In the genomic region with DNA sequence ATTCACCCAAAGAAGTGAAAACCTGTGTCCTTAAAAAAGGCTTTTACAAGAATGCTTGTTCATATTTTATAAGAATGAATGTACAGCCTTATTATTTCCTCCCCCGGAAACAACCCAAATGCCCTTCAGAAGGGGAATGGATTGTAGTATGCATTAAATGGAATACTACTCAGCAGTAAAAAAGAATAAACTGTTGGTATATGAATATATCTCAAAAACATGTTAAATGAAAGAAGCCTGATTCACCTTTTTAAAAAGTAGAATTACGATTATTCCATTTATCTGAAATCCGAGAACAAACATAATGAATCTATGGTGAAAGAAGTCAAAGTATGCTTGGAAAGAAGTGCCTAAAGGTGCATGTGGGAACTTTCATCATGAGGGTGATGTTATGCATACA, we compare ENCODE assay signal across 20 cellular contexts. TPM values are rescaled to one million over a fixed set of nuclear protein-coding genes. Genes with fewer than 3 reads are reported as not detected.
A peak's percentile ranks its signal among the peaks of the same experiment; 100 is the strongest.
DNase-seq lines count a peak whose midpoint lies in the region; ATAC-seq, FAIRE-seq and TF ChIP-seq lines count a peak whose summit lies in the region.
"Had no signal": no experiment of that assay in that cellular context is flagged by ENCODE, and none has a peak within 500 bp of the region (broad histone marks: within the 10 kb centered on the region; RNA-seq: fewer than 3 reads in every experiment).

No MANE protein-coding gene starts in this region.

- no peaks in the 10 kb centered on the region for H3K9me1 ChIP-seq in K562 (ENCODE audit: control insufficient read depth, insufficient read depth, low read length)

- H3K9ac ChIP-seq in K562 (ENCODE audit: insufficient read depth in 1 of 2, low read depth in 2 of 2, low read length in 2 of 2) = no peak overlapping the region
- H3K9ac ChIP-seq: BLaER1 had no signal

- TF ChIP-seq RAD21 in K562 (CRISPR knock-in tag; conservative IDR thresholded peaks at IDR 0.05 in 1 of 2, IDR thresholded peaks at IDR 0.05 in 1 of 2) = no peak

- intact Hi-C loops in K562 (cut with micrococcal nuclease) = no loop called here

- TF ChIP-seq POLR2A in K562 (conservative IDR thresholded peaks at IDR 0.05) = no peak

- H3K4me3 ChIP-seq in HEK293 (ENCODE audit: low read depth, low read length) (no peak overlapping the region), K562 (no peak overlapping the region)
- H3K4me3 ChIP-seq: BLaER1 had no signal

- no peak overlapping the region for H2AFZ ChIP-seq in K562 (ENCODE audit: low read depth, low read length)

- ATAC-seq in K562 = no peak
- ATAC-seq in GM21515 (IDR thresholded peaks at IDR 0.05; ENCODE audit: unreplicated experiment) = no peak
- ATAC-seq in activated CD4-positive, CD25-positive, alpha-beta regulatory T cell treated with anti-CD3 and anti-CD28 coated beads, Interleukin-2, amount 50 U/mL, for 24 hours = no peak

- H4K20me1 ChIP-seq in K562 (replicated peaks; ENCODE audit: control insufficient read depth, insufficient read depth, low read length) = 0 out of 2 replicates have a peak, but pooled peaks cover 2% of the 10 kb centered on the region

- H3K4me1 ChIP-seq in HEK293 (ENCODE audit: control insufficient read depth, insufficient read depth, low read length) (no peaks in the 10 kb centered on the region), K562 (replicated peaks in 1 of 2; ENCODE audit: control insufficient read depth in 2 of 2, insufficient read depth in 2 of 2, low read length in 2 of 2) (no peaks in the 10 kb centered on the region)
- H3K4me1 ChIP-seq: BE2C had no signal

- in situ Hi-C loops in K562 (cut with MboI) = no loop called here

- no peak for DNase-seq in K562 (ENCODE audit: extremely low read depth in 1 of 4, low spot score in 3 of 4)
- no peak for DNase-seq in stimulated activated CD4-positive, alpha-beta T cell treated with anti-CD3 and anti-CD28 coated beads, Interleukin-4, amount 100 ng/mL, for 4 hours
- DNase-seq: 8988T; ACHN; BE2C; C1 segment of cervical spinal cord; CD4-positive, alpha-beta memory T cell; CD4-positive, CD25-positive, alpha-beta regulatory T cell; CD8-positive, alpha-beta memory T cell; COR-L47; DMS79 treated with DMSO at 0.1 percent for 48 hours; GF-D8 had no signal

- CTCF ChIA-PET in HEK293 (lab: Yijun Ruan, JAX) (no interaction called here), K562 (lab: Yijun Ruan, JAX; ENCODE audit: low intra/inter-chr PET ratio) (no interaction called here)

- no peak for TF ChIP-seq EP300 in K562 (IDR thresholded peaks at IDR 0.05; ENCODE audit: low read length)

- no peaks in the 10 kb centered on the region for H3K36me3 ChIP-seq in HEK293 (ENCODE audit: control insufficient read depth in 2 of 2, insufficient read depth in 1 of 2, low read length in 2 of 2)
- H3K36me3 ChIP-seq in K562 (ENCODE audit: control insufficient read depth, insufficient read depth, low read length) = 0 out of 3 replicates have a peak, but pooled peaks cover 2% of the 10 kb centered on the region
- H3K36me3 ChIP-seq: BE2C had no signal

- no peak overlapping the region for H3K4me2 ChIP-seq in K562 (ENCODE audit: insufficient read depth, low read length)
- H3K4me2 ChIP-seq: BLaER1 had no signal

- no TSS peak for BruUV-seq in K562 (replicated peaks; lab: Mats Ljungman, UMichigan)

- no peak for TF ChIP-seq CTCF in HEK293 (tag by site-specific recombination; IDR thresholded peaks at IDR 0.05)
- TF ChIP-seq CTCF in K562 (IDR thresholded peaks at IDR 0.05 in 2 of 3, conservative IDR thresholded peaks at IDR 0.05 in 1 of 3; ENCODE audit: insufficient read depth in 2 of 3, low read depth in 1 of 3, low read length in 3 of 3) = no peak

- H3K9me3 ChIP-seq in HEK293 (ENCODE audit: control insufficient read depth, insufficient read depth, low read depth, low read length) (no peaks in the 10 kb centered on the region), K562 (replicated peaks; ENCODE audit: control insufficient read depth, insufficient read depth, low read depth, low read length) (no peaks in the 10 kb centered on the region; the same call in 1 of the 2 replicates)
- H3K9me3 ChIP-seq: BE2C had no signal

- H3K79me2 ChIP-seq in K562 (ENCODE audit: control insufficient read depth, insufficient read depth, low read length) = peaks cover 95% of the 10 kb centered on the region

- POLR2A ChIA-PET in HEK293 (lab: Yijun Ruan, JAX) = no interaction called here
- POLR2A ChIA-PET in K562 (lab: Yijun Ruan, JAX) = interaction anchor here (1.2 to 2.5 kb wide), 2 partner anchors 13 to 20 kb away, joined by 3 to 8 read pairs; a partner anchor contains a TSS

- H3K27ac ChIP-seq in HEK293 (ENCODE audit: extremely low read depth, low read depth, low read length) = no peak overlapping the region
- no peak overlapping the region for H3K27ac ChIP-seq in K562 (ENCODE audit: extremely low read depth, low read depth, low read length)
- H3K27ac ChIP-seq: BLaER1 had no signal

- 86% methylated on average over 3 of the region's 3 CpGs for WGBS in K562 (ENCODE audit: insufficient coverage, low coverage, missing lambda C conversion rate)

- FAIRE-seq in K562 (lab: Jason Lieb, UNC) = no peak
- FAIRE-seq: A204.1, G401.6, GM12891, GM19239 had no signal

- no peaks in the 10 kb centered on the region for H3K27me3 ChIP-seq in K562 (ENCODE audit: control insufficient read depth in 2 of 2, insufficient read depth in 2 of 2, low read length in 2 of 2)
- H3K27me3 ChIP-seq: BE2C, BLaER1 had no signal

TF ChIP-seq in HEK293, 187 proteins besides CTCF, POLR2A, EP300 and RAD21:
- TF ChIP-seq ZNF146 (tag by site-specific recombination; IDR thresholded peaks at IDR 0.05) (peak; percentile 27; the same call in 1 of the 2 replicates), ZNF658 (tag by site-specific recombination; IDR thresholded peaks at IDR 0.05) (no peak)

TF ChIP-seq in K562, 482 proteins besides CTCF, POLR2A, EP300 and RAD21 (continues in another document):
- TF ChIP-seq ZC3H8 (IDR thresholded peaks at IDR 0.05) = no peak
- no peak for TF ChIP-seq FOXA3 (CRISPR knock-in tag; conservative IDR thresholded peaks at IDR 0.05 in 1 of 2, IDR thresholded peaks at IDR 0.05 in 1 of 2)
- TF ChIP-seq, protein P1, sequence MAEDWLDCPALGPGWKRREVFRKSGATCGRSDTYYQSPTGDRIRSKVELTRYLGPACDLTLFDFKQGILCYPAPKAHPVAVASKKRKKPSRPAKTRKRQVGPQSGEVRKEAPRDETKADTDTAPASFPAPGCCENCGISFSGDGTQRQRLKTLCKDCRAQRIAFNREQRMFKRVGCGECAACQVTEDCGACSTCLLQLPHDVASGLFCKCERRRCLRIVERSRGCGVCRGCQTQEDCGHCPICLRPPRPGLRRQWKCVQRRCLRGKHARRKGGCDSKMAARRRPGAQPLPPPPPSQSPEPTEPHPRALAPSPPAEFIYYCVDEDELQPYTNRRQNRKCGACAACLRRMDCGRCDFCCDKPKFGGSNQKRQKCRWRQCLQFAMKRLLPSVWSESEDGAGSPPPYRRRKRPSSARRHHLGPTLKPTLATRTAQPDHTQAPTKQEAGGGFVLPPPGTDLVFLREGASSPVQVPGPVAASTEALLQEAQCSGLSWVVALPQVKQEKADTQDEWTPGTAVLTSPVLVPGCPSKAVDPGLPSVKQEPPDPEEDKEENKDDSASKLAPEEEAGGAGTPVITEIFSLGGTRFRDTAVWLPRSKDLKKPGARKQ (CRISPR knock-in tag; IDR thresholded peaks at IDR 0.05) = peak; percentile 57; the same call in 1 of the 2 replicates

RNA-seq across cellular contexts. Expression of a gene that starts 20.5 kb away (rescaled TPM):
- 117 and 214 TPM in 2 replicates for total RNA-seq in K562 (2011; cell fraction: chromatin; rRNA removed; ENCODE audit: low replicate concordance)
- 88.2 and 95.5 TPM in 2 replicates for total RNA-seq in K562 (2011; cell fraction: nucleolus; rRNA removed)
- total RNA-seq in K562 (2011; cell fraction: nucleoplasm; rRNA removed) = 186 and 203 TPM in 2 replicates
- total RNA-seq in K562 (2014; rRNA removed) = 88.0 and 111 TPM in 2 replicates
- 144 TPM in 2 replicates for total RNA-seq in K562 (2014; rRNA removed; fragmentation: Illumina TruSeq; extraction: Trizol)
- 142 and 147 TPM in 2 replicates for total RNA-seq in K562 (2015; rRNA removed; fragmentation: Illumina TruSeq; extraction: Trizol)
- total RNA-seq in K562 (2021) = 111 and 114 TPM in 2 replicates
- polyA plus RNA-seq in K562 (2011; rRNA removed) = 87.8 and 125 TPM in 2 replicates
- polyA plus RNA-seq in K562 (2011; cell fraction: cytosol; rRNA removed) = 43.1 and 55.5 TPM in 2 replicates
- polyA plus RNA-seq in K562 (2011; cell fraction: nucleus; rRNA removed) = 33.7 and 45.5 TPM in 2 replicates
- polyA plus RNA-seq in K562 (2012) = 71.2 and 87.2 TPM in 2 replicates
- polyA plus RNA-seq in K562 (2014; fragmentation: Illumina TruSeq; extraction: Trizol) = 80.5 and 100 TPM in 2 replicates
- polyA plus RNA-seq in K562 (2014; fragmentation: Nextera tagmentation; extraction: Ambion mirVana) = 10 to 100 TPM; 22.4 to 32.8 TPM
- 76.8 and 85.9 TPM in 2 replicates for polyA plus RNA-seq in K562 (2014; rRNA removed)
- polyA minus RNA-seq in K562 (2011; rRNA and poly(A)+ RNA removed) = 169 and 173 TPM in 2 replicates
- 50.8 and 65.5 TPM in 2 replicates for polyA minus RNA-seq in K562 (2011; cell fraction: cytosol; rRNA and poly(A)+ RNA removed)
- polyA minus RNA-seq in K562 (2011; cell fraction: nucleus; rRNA and poly(A)+ RNA removed) = 47.0 and 80.1 TPM in 2 replicates
